Comparison of ENCODE assay signal across 11 cellular contexts in the genomic region with DNA sequence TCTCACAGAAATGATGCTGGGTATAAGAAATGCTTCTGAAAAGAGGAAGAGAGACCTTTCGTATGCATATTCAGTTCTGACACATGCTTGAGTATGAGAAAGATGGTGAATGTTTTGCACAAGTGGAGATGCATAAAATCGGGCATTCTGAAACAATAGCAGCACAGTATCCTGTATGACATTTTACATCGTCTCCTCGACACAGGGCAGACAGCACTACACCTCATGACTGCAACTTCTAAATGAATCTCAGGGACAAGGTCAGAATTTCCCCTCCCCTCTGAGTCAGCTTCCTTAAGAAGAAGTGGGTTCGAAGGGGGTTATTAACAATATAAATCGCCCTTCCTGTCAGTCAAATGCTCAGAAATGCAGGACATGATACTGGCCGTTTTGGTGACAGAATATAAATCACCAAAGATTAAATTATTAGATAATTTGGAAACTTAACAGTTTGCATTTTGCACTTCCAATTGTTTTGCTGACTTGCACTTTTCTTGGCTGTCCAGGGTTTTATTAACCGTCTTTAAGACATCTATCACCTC. TPM values are rescaled to one million over a fixed set of nuclear protein-coding genes. Genes with fewer than 3 reads are reported as not detected.
DNase-seq lines count a peak whose midpoint lies in the region; ATAC-seq and TF ChIP-seq lines count a peak whose summit lies in the region.
"Had no signal": no experiment of that assay in that cellular context is flagged by ENCODE, and none has a peak within 500 bp of the region (broad histone marks: within the 10 kb centered on the region; RNA-seq: fewer than 3 reads in every experiment).

No MANE protein-coding gene starts in this region.

- DNase-seq in dermis blood vessel endothelial cell (peak; percentile 86), uterus (no peak)
- no peak for DNase-seq in activated CD4-positive, alpha-beta T cell treated with anti-CD3 and anti-CD28 coated beads for 4 hours
- DNase-seq in activated CD8-positive, alpha-beta memory T cell treated with anti-CD3 and anti-CD28 coated beads, Interleukin-2, amount 10 ng/mL, durations not matched to agents 7 days and 5 days = no peak
- DNase-seq: Calu3, NCI-H526, SW 1271 had no signal

- ATAC-seq in GM18511 (IDR thresholded peaks at IDR 0.05; ENCODE audit: unreplicated experiment) (peak; percentile 88), GM21515 (IDR thresholded peaks at IDR 0.05; ENCODE audit: unreplicated experiment) (peak; percentile 54), HG03175 (IDR thresholded peaks at IDR 0.05; ENCODE audit: unreplicated experiment) (peak; percentile 55), GM19328 (IDR thresholded peaks at IDR 0.05; ENCODE audit: unreplicated experiment) (no peak)
- no peak for ATAC-seq in activated CD8-positive, alpha-beta memory T cell treated with anti-CD3 and anti-CD28 coated beads, Interleukin-2, amount 10 ng/mL, durations not matched to agents 7 days and 5 days

- H3K27me3 Mint-ChIP-seq in activated CD8-positive, alpha-beta memory T cell treated with anti-CD3 and anti-CD28 coated beads, Interleukin-2, amount 10 ng/mL, durations not matched to agents 7 days and 5 days = no peaks in the 10 kb centered on the region

- no peak overlapping the region for H3K27ac Mint-ChIP-seq in activated CD8-positive, alpha-beta memory T cell treated with anti-CD3 and anti-CD28 coated beads, Interleukin-2, amount 10 ng/mL, durations not matched to agents 7 days and 5 days

- TF ChIP-seq POLR2A in uterus (IDR thresholded peaks at IDR 0.05) = no peak

- H3K4me3 ChIP-seq in uterus = no peak overlapping the region

- H3K27me3 ChIP-seq in uterus = no peaks in the 10 kb centered on the region

- H3K4me1 ChIP-seq in uterus = no peaks in the 10 kb centered on the region

- H3K36me3 ChIP-seq in uterus = no peaks in the 10 kb centered on the region

- no peak overlapping the region for H3K4me3 Mint-ChIP-seq in activated CD8-positive, alpha-beta memory T cell treated with anti-CD3 and anti-CD28 coated beads, Interleukin-2, amount 10 ng/mL, durations not matched to agents 7 days and 5 days

- peaks cover 9% of the 10 kb centered on the region for H3K4me1 Mint-ChIP-seq in activated CD8-positive, alpha-beta memory T cell treated with anti-CD3 and anti-CD28 coated beads, Interleukin-2, amount 10 ng/mL, durations not matched to agents 7 days and 5 days

- H3K27ac ChIP-seq in uterus = no peak overlapping the region

- no peaks in the 10 kb centered on the region for H3K9me3 ChIP-seq in uterus

- no peaks in the 10 kb centered on the region for H3K9me3 Mint-ChIP-seq in activated CD8-positive, alpha-beta memory T cell treated with anti-CD3 and anti-CD28 coated beads, Interleukin-2, amount 10 ng/mL, durations not matched to agents 7 days and 5 days (ENCODE audit: low read depth)

- intact Hi-C loops in uterus (cut with DNase I; ENCODE audit: low total_unique reads) = no loop called here

- no peaks in the 10 kb centered on the region for H3K36me3 Mint-ChIP-seq in activated CD8-positive, alpha-beta memory T cell treated with anti-CD3 and anti-CD28 coated beads, Interleukin-2, amount 10 ng/mL, durations not matched to agents 7 days and 5 days

- TF ChIP-seq CTCF in uterus (IDR thresholded peaks at IDR 0.05) = no peak

- CTCF ChIA-PET in activated CD8-positive, alpha-beta memory T cell treated with anti-CD3 and anti-CD28 coated beads, Interleukin-2, amount 10 ng/mL, durations not matched to agents 7 days and 5 days (lab: Charles Lee) = no interaction called here

RNA-seq across cellular contexts. Expression of a gene that starts 57.1 kb away (rescaled TPM):
- total RNA-seq in dermis blood vessel endothelial cell (10.0 and 15.0 TPM in 2 replicates), uterus (10 to 100 TPM in 3 of 4 donors, 1 to 10 TPM in 1; 10.0 to 31.9 (median 21.4) TPM)
- total RNA-seq in activated CD8-positive, alpha-beta memory T cell treated with anti-CD3 and anti-CD28 coated beads, Interleukin-2, amount 10 ng/mL, durations not matched to agents 7 days and 5 days = 10 to 100 TPM; 13.8 to 20.4 TPM

RNA-seq across cellular contexts. Expression of a gene that starts 58.8 kb away (rescaled TPM):
- total RNA-seq in dermis blood vessel endothelial cell (21.1 and 23.0 TPM in 2 replicates), uterus (10 to 100 TPM in 3 of 4 donors, 1 to 10 TPM in 1; 4.9 to 30.8 (median 21.7) TPM)
- total RNA-seq in activated CD8-positive, alpha-beta memory T cell treated with anti-CD3 and anti-CD28 coated beads, Interleukin-2, amount 10 ng/mL, durations not matched to agents 7 days and 5 days = 10 to 100 TPM; 31.5 to 33.5 TPM

Comparison
In these comparisons a context has a peak if more than half of its experiments do, and no peak if none do; other contexts are left out.
1. ATAC-seq: peak in GM18511 (single experiment), GM21515 (single experiment) and HG03175 (single experiment); none in GM19328 (single experiment) and activated CD8-positive, alpha-beta memory T cell treated with anti-CD3 and anti-CD28 coated beads, Interleukin-2, amount 10 ng/mL, durations not matched to agents 7 days and 5 days (single experiment).